In the genomic region with DNA sequence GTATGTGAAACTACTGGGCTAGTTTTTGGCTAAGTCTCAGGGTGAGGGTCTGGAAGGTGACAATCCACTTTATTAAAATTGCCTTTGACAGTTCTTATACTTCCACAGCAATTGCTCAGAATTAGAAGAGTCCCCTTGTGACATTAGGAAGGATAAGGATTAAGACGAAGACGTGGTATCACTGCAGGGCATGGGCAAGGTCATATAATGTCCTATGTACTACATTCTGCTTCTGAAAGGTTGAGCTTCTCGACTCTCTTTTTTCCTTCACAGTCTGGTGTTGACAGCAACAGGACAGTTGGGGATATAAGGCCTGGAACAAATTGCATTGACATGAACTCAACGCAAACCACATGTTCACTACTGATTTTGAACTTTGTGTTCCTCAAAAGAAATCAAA, we compare ENCODE assay signal across 20 cellular contexts. TPM values are rescaled to one million over a fixed set of nuclear protein-coding genes. Genes with fewer than 3 reads are reported as not detected.
"Had no signal": no experiment of that assay in that cellular context is flagged by ENCODE, and none has a peak within 500 bp of the region (broad histone marks: within the 10 kb centered on the region; RNA-seq: fewer than 3 reads in every experiment).

No MANE protein-coding gene starts in this region.

- H3K27me3 ChIP-seq: MG63, SJCRH30 had no signal

- FAIRE-seq: HepG2 had no signal

- H3K4me3 ChIP-seq: MG63, SJCRH30, SK-N-MC had no signal

- H3K36me3 ChIP-seq: MG63, SJCRH30 had no signal

- DNase-seq: IMR-90, Karpas-422, KG1, MG63, NCI-H1092, NCI-H1105 treated with DMSO at 0.1 percent for 48 hours, NCI-H1417 treated with DMSO at 0.1 percent for 48 hours, NCI-H146, NCI-H187, NCI-H2029, NCI-H2081 treated with DMSO at 0.1 percent for 48 hours, NCI-H2171, NCI-H226, NCI-H446 treated with DMSO at 0.1 percent for 48 hours, NCI-H510A treated with DMSO at 0.1 percent for 48 hours, NCI-H526, SHP77 treated with DMSO at 0.1 percent for 48 hours, SJCRH30 had no signal

RNA-seq across cellular contexts. Expression of a gene that starts 40.9 kb away (rescaled TPM):
- total RNA-seq: HepG2 had no signal
- polyA plus RNA-seq: HepG2 had no signal
